Comparison of ENCODE assay signal across 15 cellular contexts in genomic region chr1:221286399-221286798, GRCh38.
"Had no signal": no experiment of that assay in that cellular context is flagged by ENCODE, and none has a peak within 500 bp of the region (broad histone marks: within the 10 kb centered on the region; RNA-seq: fewer than 3 reads in every experiment).

No MANE protein-coding gene starts in this region.

- H3K36me3 ChIP-seq: breast epithelium, esophagus muscularis mucosa, ovary, upper lobe of right lung had no signal

- H3K27me3 ChIP-seq: breast epithelium, esophagus muscularis mucosa, ovary, testis, upper lobe of right lung had no signal

- H3K4me3 ChIP-seq: breast epithelium, esophagus muscularis mucosa, lung, ovary, upper lobe of right lung had no signal

- H3K9me3 ChIP-seq: breast epithelium, esophagus muscularis mucosa, ovary, testis, upper lobe of right lung had no signal

- DNase-seq: activated effector memory CD4-positive, alpha-beta T cell treated with Interleukin-2 at 50 U/mL for 16 hours; activated T-cell treated with anti-CD3 and anti-CD28 coated beads, Interleukin-2, amount 50 U/mL, for 1 hour; amygdala; foreskin fibroblast; head of caudate nucleus; left colon; ovary; stimulated activated CD4-positive, alpha-beta T cell treated with anti-CD3 and anti-CD28 coated beads, Interleukin-15, amount 100 ng/mL, for 24 hours; stimulated activated CD4-positive, alpha-beta T cell treated with anti-CD3 and anti-CD28 coated beads, Interleukin-4, amount 100 ng/mL, for 24 hours; stimulated activated naive CD8-positive, alpha-beta T cell treated with anti-CD3 and anti-CD28 coated beads, Interleukin-15, amount 100 ng/mL, for 72 hours; testis; upper lobe of right lung had no signal

- H3K27ac ChIP-seq: breast epithelium, esophagus muscularis mucosa, ovary, testis, upper lobe of right lung had no signal

- H3K4me1 ChIP-seq: breast epithelium, testis had no signal
